In genomic region chr7:139773372-139773771, GRCh38 we compare ENCODE assay signal across 10 cellular contexts. TPM values are rescaled to one million over a fixed set of nuclear protein-coding genes. Genes with fewer than 3 reads are reported as not detected.
DNase-seq lines count a peak whose midpoint lies in the region; ATAC-seq and TF ChIP-seq lines count a peak whose summit lies in the region.
"Had no signal": no experiment of that assay in that cellular context is flagged by ENCODE, and none has a peak within 500 bp of the region (broad histone marks: within the 10 kb centered on the region; RNA-seq: fewer than 3 reads in every experiment).

No MANE protein-coding gene starts in this region.

- H3K9me3 ChIP-seq in WERI-Rb-1 (ENCODE audit: severe bottlenecking): no peaks in the 10 kb centered on the region
- H3K9me3 ChIP-seq: tibial artery had no signal

- peak overlapping the region; percentile 99 for H3K4me3 Mint-ChIP-seq in activated CD4-positive, alpha-beta T cell treated with anti-CD3 and anti-CD28 coated beads, Interleukin-2, amount 10 ng/mL, durations not matched to agents 24 days and 14 days
- peak overlapping the region in 2 of 5 donors; percentile 98 to 100 for H3K4me3 Mint-ChIP-seq in immature natural killer cell

- POLR2A ChIA-PET in RWPE1 (lab: Yijun Ruan, JAX; ENCODE audit: low non-redundant PET): no interaction called here

- ATAC-seq in stimulated activated naive CD8-positive, alpha-beta T cell treated with anti-CD3 and anti-CD28 coated beads, Interleukin-15, Interleukin-2, amounts not matched to agents 100 U/mL and 50 U/mL, for 24 hours: peak; percentile 68
- ATAC-seq in GM21737 (IDR thresholded peaks at IDR 0.05; ENCODE audit: unreplicated experiment): no peak
- no peak for ATAC-seq in HG02981 (IDR thresholded peaks at IDR 0.05; ENCODE audit: unreplicated experiment)

- intact Hi-C loops in activated CD4-positive, alpha-beta T cell treated with anti-CD3 and anti-CD28 coated beads, Interleukin-2, amount 10 ng/mL, durations not matched to agents 24 days and 14 days (cut with micrococcal nuclease): loop anchor here (5.0 to 10.0 kb wide), 4 partner anchors 36 to 1241 kb away; partner anchors contain the start of gene MRPS33

- DNase-seq in activated CD4-positive, alpha-beta T cell treated with anti-CD3 and anti-CD28 coated beads, Interleukin-2, amount 10 ng/mL, durations not matched to agents 24 days and 14 days: peak; percentile 78
- DNase-seq in activated CD4-positive, alpha-beta T cell treated with anti-CD3 and anti-CD28 coated beads, Interleukin-2, amount 50 U/mL, for 48 hours: no peak
- DNase-seq in RWPE1 (ENCODE audit: low spot score): no peak
- DNase-seq in immature natural killer cell: no peak
- peak; percentile 26 for DNase-seq in stimulated activated naive CD8-positive, alpha-beta T cell treated with anti-CD3 and anti-CD28 coated beads, Interleukin-15, Interleukin-2, amounts not matched to agents 100 U/mL and 50 U/mL, for 24 hours
- no peak for DNase-seq in WERI-Rb-1
- DNase-seq: tibial artery had no signal

- no peaks in the 10 kb centered on the region for H3K27me3 Mint-ChIP-seq in activated CD4-positive, alpha-beta T cell treated with anti-CD3 and anti-CD28 coated beads, Interleukin-2, amount 10 ng/mL, durations not matched to agents 24 days and 14 days
- peaks cover 0 to 8% (median 5%) of the 10 kb centered on the region in 3 donors for H3K27me3 Mint-ChIP-seq in immature natural killer cell (ENCODE audit: low read depth in 3 of 3)

- TF ChIP-seq CTCF in RWPE1 (conservative IDR thresholded peaks at IDR 0.05; ENCODE audit: low read depth): no peak
- no peak for TF ChIP-seq CTCF in WERI-Rb-1 (IDR thresholded peaks at IDR 0.05; ENCODE audit: low read depth, low read length)

- no peaks in the 10 kb centered on the region for H3K27me3 ChIP-seq in WERI-Rb-1 (ENCODE audit: insufficient read depth, low read depth, severe bottlenecking)
- H3K27me3 ChIP-seq: tibial artery had no signal

- CTCF ChIA-PET in RWPE1 (lab: Yijun Ruan, JAX): interaction anchor here (0.8 kb wide), 1 partner anchor 36 kb away, joined by 4 read pairs; no protein-coding TSS in a partner anchor

- H3K9me3 Mint-ChIP-seq in activated CD4-positive, alpha-beta T cell treated with anti-CD3 and anti-CD28 coated beads, Interleukin-2, amount 10 ng/mL, durations not matched to agents 24 days and 14 days: no peaks in the 10 kb centered on the region
- H3K9me3 Mint-ChIP-seq in immature natural killer cell: no peaks in the 10 kb centered on the region

- H3K4me3 ChIP-seq in WERI-Rb-1 (ENCODE audit: low read depth, low read length): no peak overlapping the region
- H3K4me3 ChIP-seq: tibial artery had no signal

- H3K27ac ChIP-seq in RWPE1 (peak overlapping the region; percentile 39), WERI-Rb-1 (no peak overlapping the region)

- H3K4me1 Mint-ChIP-seq in activated CD4-positive, alpha-beta T cell treated with anti-CD3 and anti-CD28 coated beads, Interleukin-2, amount 10 ng/mL, durations not matched to agents 24 days and 14 days: peaks cover 70% of the 10 kb centered on the region
- peaks cover 67 to 82% of the 10 kb centered on the region in 2 donors for H3K4me1 Mint-ChIP-seq in immature natural killer cell

- H3K36me3 Mint-ChIP-seq in activated CD4-positive, alpha-beta T cell treated with anti-CD3 and anti-CD28 coated beads, Interleukin-2, amount 10 ng/mL, durations not matched to agents 24 days and 14 days (ENCODE audit: low read depth): peaks cover 25% of the 10 kb centered on the region
- H3K36me3 Mint-ChIP-seq in immature natural killer cell: peaks cover 3 to 10% (median 5%) of the 10 kb centered on the region in 3 donors

- H3K36me3 ChIP-seq in WERI-Rb-1: peaks cover 48% of the 10 kb centered on the region

- peak overlapping the region; percentile 69 for H3K27ac Mint-ChIP-seq in activated CD4-positive, alpha-beta T cell treated with anti-CD3 and anti-CD28 coated beads, Interleukin-2, amount 10 ng/mL, durations not matched to agents 24 days and 14 days
- peak overlapping the region; percentile 4 to 98 (median 62) for H3K27ac Mint-ChIP-seq in immature natural killer cell

RNA-seq across cellular contexts. Expression of gene HIPK2, which starts 4.4 kb away (rescaled TPM):
- total RNA-seq in activated CD4-positive, alpha-beta T cell treated with anti-CD3 and anti-CD28 coated beads, Interleukin-2, amount 10 ng/mL, durations not matched to agents 24 days and 14 days: 23.9 and 26.1 TPM in 2 replicates
- 10 to 100 TPM in 1 of 3 donors, 1 to 10 TPM in 2; 3.5 to 14.2 (median 3.7) TPM for polyA plus RNA-seq in immature natural killer cell

RNA-seq across cellular contexts. Expression of gene TBXAS1, which starts 55.7 kb away (rescaled TPM):
- total RNA-seq in activated CD4-positive, alpha-beta T cell treated with anti-CD3 and anti-CD28 coated beads, Interleukin-2, amount 10 ng/mL, durations not matched to agents 24 days and 14 days: 1.8 and 3.5 TPM in 2 replicates
- 10 to 100 TPM; 59.6 to 93.3 (median 68.7) TPM for polyA plus RNA-seq in immature natural killer cell
- total RNA-seq: fibroblast of villous mesenchyme had no signal

Comparison
In these comparisons a context has a peak if more than half of its experiments do, and no peak if none do; other contexts are left out.
1. DNase-seq: peak in activated CD4-positive, alpha-beta T cell treated with anti-CD3 and anti-CD28 coated beads, Interleukin-2, amount 10 ng/mL, durations not matched to agents 24 days and 14 days (single experiment) and stimulated activated naive CD8-positive, alpha-beta T cell treated with anti-CD3 and anti-CD28 coated beads, Interleukin-15, Interleukin-2, amounts not matched to agents 100 U/mL and 50 U/mL, for 24 hours (single experiment); none in activated CD4-positive, alpha-beta T cell treated with anti-CD3 and anti-CD28 coated beads, Interleukin-2, amount 50 U/mL, for 48 hours (0 of 2), RWPE1 (single experiment), immature natural killer cell (0 of 3) and WERI-Rb-1 (single experiment).